ENCODE assay signal across 17 cellular contexts in the genomic region with DNA sequence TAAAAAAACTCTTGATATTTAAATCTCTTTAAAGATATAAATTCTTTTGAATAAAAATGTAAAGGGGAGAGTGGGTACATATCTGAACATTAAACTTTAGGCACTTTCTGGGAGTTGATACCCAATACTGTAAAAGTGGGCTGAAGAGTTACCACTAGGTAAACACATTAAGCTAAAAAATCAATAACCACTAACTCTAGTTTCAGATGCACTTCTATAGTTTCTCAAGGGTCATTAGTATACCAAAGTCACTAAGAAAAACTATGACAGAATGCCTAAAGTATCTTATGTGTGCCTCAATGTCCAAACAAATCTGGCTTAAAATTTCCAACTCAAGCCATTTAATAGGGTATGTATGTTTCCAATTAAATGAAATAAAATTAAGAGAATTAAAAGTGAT. TPM values are rescaled to one million over a fixed set of nuclear protein-coding genes. Genes with fewer than 3 reads are reported as not detected.
DNase-seq lines count a peak whose midpoint lies in the region; ATAC-seq, FAIRE-seq and TF ChIP-seq lines count a peak whose summit lies in the region.
"Had no signal": no experiment of that assay in that cellular context is flagged by ENCODE, and none has a peak within 500 bp of the region (broad histone marks: within the 10 kb centered on the region; RNA-seq: fewer than 3 reads in every experiment).

No MANE protein-coding gene starts in this region.

- H3K9ac ChIP-seq in GM12878 (ENCODE audit: control insufficient read depth, insufficient read depth, low read length), result no peak overlapping the region
- H3K9ac ChIP-seq: BLaER1 treated with 17β-estradiol and CSF1 and Interleukin-3, amounts not matched to agents 10 nM and 100 nM had no signal

- SMC1A ChIA-PET in GM12878 (lab: Charles Lee; ENCODE audit: uncharacterized antibody, unreplicated experiment), result interaction anchor here (4.1 kb wide), 1 partner anchor 13 kb away, joined by 20 read pairs; a partner anchor contains a TSS

- no peak for TF ChIP-seq POLR2A in GM12878 (IDR thresholded peaks at IDR 0.05; ENCODE audit: low read depth, low read length)

- H3K27me3 ChIP-seq in GM12878 (replicated peaks in 1 of 2; ENCODE audit: control insufficient read depth in 2 of 2, insufficient read depth in 2 of 2, low read length in 1 of 2), result no peaks in the 10 kb centered on the region
- no peaks in the 10 kb centered on the region for H3K27me3 ChIP-seq in BE2C
- H3K27me3 ChIP-seq: BLaER1 treated with 17β-estradiol and CSF1 and Interleukin-3, amounts not matched to agents 10 nM and 100 nM had no signal

- intact Hi-C loops in GM12878 (cut with micrococcal nuclease; ENCODE audit: unreplicated experiment), result no loop called here

- no peak overlapping the region for H3K27ac ChIP-seq in GM12878 (ENCODE audit: control insufficient read depth, insufficient read depth)
- H3K27ac ChIP-seq: BLaER1 treated with 17β-estradiol and CSF1 and Interleukin-3, amounts not matched to agents 10 nM and 100 nM had no signal

- POLR2A ChIA-PET in GM12878 (lab: Charles Lee), result no interaction called here

- no peak overlapping the region for H3K4me3 ChIP-seq in GM12878
- no peak overlapping the region for H3K4me3 ChIP-seq in BE2C (ENCODE audit: low read depth, low read length)
- H3K4me3 ChIP-seq: BLaER1 treated with 17β-estradiol and CSF1 and Interleukin-3, amounts not matched to agents 10 nM and 100 nM; GM23338 had no signal

- peaks cover 1 to 3% of the 10 kb centered on the region in 2 experiments; a peak in 2 of 4 replicates for H3K36me3 ChIP-seq in GM12878 (ENCODE audit: control insufficient read depth in 2 of 2, insufficient read depth in 2 of 2, low read length in 1 of 2)
- peaks cover 7% of the 10 kb centered on the region for H3K36me3 ChIP-seq in BE2C

- DNase-seq in NCI-H2107 treated with DMSO at 0.1 percent for 48 hours (lab: John Stamatoyannopoulos, UW; ENCODE audit: unreplicated experiment), result peak; percentile 64
- DNase-seq in GM12878 (ENCODE audit: low read depth, low spot score), result no peak
- DNase-seq in HTR-8/SVneo (ENCODE audit: insufficient read length, low spot score), result no peak
- no peak for DNase-seq in BE2C
- DNase-seq: 8988T; AML-193; CD4-positive, CD25-positive, alpha-beta regulatory T cell; DMS53; GF-D8; H7; KG1 had no signal

- RAD21 ChIA-PET in GM12878 (lab: Charles Lee; ENCODE audit: unreplicated experiment), result no interaction called here

- H3K4me2 ChIP-seq in GM12878 (ENCODE audit: control insufficient read depth, insufficient read depth), result no peak overlapping the region
- H3K4me2 ChIP-seq: BLaER1 treated with 17β-estradiol and CSF1 and Interleukin-3, amounts not matched to agents 10 nM and 100 nM; GM23338 had no signal

- H3K4me1 ChIP-seq in GM12878 (ENCODE audit: control insufficient read depth, insufficient read depth, low read length) (no peaks in the 10 kb centered on the region), BE2C (no peaks in the 10 kb centered on the region)

- CTCF ChIA-PET in GM12878 (lab: Yijun Ruan, JAX), result interaction anchor here (0.6 to 1.4 kb wide), 2 partner anchors 13 to 1869 kb away, joined by 5 read pairs; no protein-coding TSS in a partner anchor

- FAIRE-seq in GM12878 (lab: Jason Lieb, UNC) (peak; percentile 49), HTR-8/SVneo (lab: Jason Lieb, UNC) (no peak)
- FAIRE-seq: GM18507 had no signal

- no peaks in the 10 kb centered on the region for H4K20me1 ChIP-seq in GM12878 (ENCODE audit: control insufficient read depth, insufficient read depth)

- TF ChIP-seq CTCF in GM12878 (IDR thresholded peaks at IDR 0.05 in 2 of 3, conservative IDR thresholded peaks at IDR 0.05 in 1 of 3; ENCODE audit: control insufficient read depth in 2 of 3, extremely low read depth in 1 of 3, insufficient read depth in 1 of 3, low read depth in 3 of 3, low read length in 3 of 3) (no peak), BE2C (IDR thresholded peaks at IDR 0.05; ENCODE audit: low read depth, low read length) (no peak)

- ATAC-seq in GM18498 (IDR thresholded peaks at IDR 0.05; ENCODE audit: unreplicated experiment) (peak; percentile 61), HG03354 (IDR thresholded peaks at IDR 0.05; ENCODE audit: poor library complexity, severe bottlenecking, unreplicated experiment) (peak; percentile 49), GM12878 (no peak), HG02588 (IDR thresholded peaks at IDR 0.05; ENCODE audit: unreplicated experiment) (no peak)
- ATAC-seq: GM23338 had no signal

- no TSS peak for BruUV-seq in GM12878 (replicated peaks; lab: Mats Ljungman, UMichigan)

- no peak overlapping the region for H2AFZ ChIP-seq in GM12878 (ENCODE audit: control insufficient read depth, low read depth, low read length)
- H2AFZ ChIP-seq: GM23338 had no signal

- in situ Hi-C loops in GM12878 (cut with MboI), result no loop called here

- TF ChIP-seq EP300 in GM12878 (IDR thresholded peaks at IDR 0.05; ENCODE audit: borderline replicate concordance in 1 of 2, control insufficient read depth in 1 of 2, low read depth in 2 of 2, low read length in 2 of 2), result no peak

- H3K9me3 ChIP-seq in GM12878 (replicated peaks; ENCODE audit: control insufficient read depth, insufficient read depth, low read length) (no peaks in the 10 kb centered on the region), BE2C (no peaks in the 10 kb centered on the region)

- TF ChIP-seq RAD21 in GM12878 (IDR thresholded peaks at IDR 0.05; ENCODE audit: insufficient read depth, low read depth, low read length), result no peak

- H3K79me2 ChIP-seq in GM12878 (ENCODE audit: control insufficient read depth, insufficient read depth, low read length), result no peaks in the 10 kb centered on the region

TF ChIP-seq in GM12878, 131 proteins besides CTCF, POLR2A, EP300 and RAD21 (continues in another document):
- TF ChIP-seq CHD4 (IDR thresholded peaks at IDR 0.05) (no peak), YY1 (IDR thresholded peaks at IDR 0.05; ENCODE audit: low read depth, low read length) (no peak), ETV6 (conservative IDR thresholded peaks at IDR 0.05 in 1 of 2, IDR thresholded peaks at IDR 0.05 in 1 of 2; ENCODE audit: borderline replicate concordance in 1 of 2, low read depth in 1 of 2) (no peak), ZNF217 (IDR thresholded peaks at IDR 0.05) (no peak), ESRRA (IDR thresholded peaks at IDR 0.05; ENCODE audit: low read length) (no peak)

RNA-seq across cellular contexts. Expression of a gene that starts 13.1 kb away (rescaled TPM):
- total RNA-seq in GM12878 (2013; cell fraction: nucleolus; rRNA removed), result 113 and 119 TPM in 2 replicates
- total RNA-seq in GM12878 (2014; rRNA removed), result 22.3 TPM in 2 replicates
- 58.3 and 61.4 TPM in 2 replicates for total RNA-seq in GM12878 (2014; rRNA removed; fragmentation: Illumina TruSeq; extraction: Trizol)
- total RNA-seq in GM12878 (2021), result 25.5 and 29.4 TPM in 2 replicates
- polyA plus RNA-seq in GM12878 (2011; ENCODE audit: low read depth), result 48.3 TPM
- polyA plus RNA-seq in GM12878 (2011; rRNA removed), result 34.6 and 58.3 TPM in 2 replicates
- polyA plus RNA-seq in GM12878 (2011; cell fraction: cytosol; rRNA removed), result 14.3 and 15.0 TPM in 2 replicates
- polyA plus RNA-seq in GM12878 (2011; cell fraction: nucleus; rRNA removed), result 11.2 and 13.5 TPM in 2 replicates
- 44.4 and 47.5 TPM in 2 replicates for polyA plus RNA-seq in GM12878 (2012)
- 64.8 and 82.1 TPM in 2 replicates for polyA plus RNA-seq in GM12878 (2014; fragmentation: Illumina TruSeq; extraction: Trizol)
- polyA plus RNA-seq in GM12878 (2014; fragmentation: Nextera tagmentation; extraction: Ambion mirVana), result 10 to 100 TPM; 36.6 to 60.8 TPM
- polyA plus RNA-seq in GM12878 (2014; rRNA removed), result 25.6 and 34.5 TPM in 2 replicates
- 10 to 100 TPM; 36.7 to 39.0 TPM for polyA plus RNA-seq in GM12878 (2016; fragmentation: Nextera tagmentation; extraction: Ambion mirVana)
- polyA minus RNA-seq in GM12878 (2011; rRNA and poly(A)+ RNA removed), result 11.7 and 15.1 TPM in 2 replicates
- polyA minus RNA-seq in GM12878 (2011; cell fraction: cytosol; rRNA and poly(A)+ RNA removed), result 6.1 and 8.6 TPM in 2 replicates
- polyA minus RNA-seq in GM12878 (2011; cell fraction: nucleus; rRNA and poly(A)+ RNA removed), result 8.9 and 19.1 TPM in 2 replicates
- 107 TPM for polyA plus RNA-seq in BE2C (2012; ENCODE audit: insufficient read depth, insufficient read length, low read depth)

RNA-seq across cellular contexts. Expression of a gene that starts 18.1 kb away (rescaled TPM):
- 41.6 and 42.7 TPM in 2 replicates for total RNA-seq in GM12878 (2013; cell fraction: nucleolus; rRNA removed)
- total RNA-seq in GM12878 (2014; rRNA removed) (22.9 and 26.4 TPM in 2 replicates), GM12878 (2014; rRNA removed; fragmentation: Illumina TruSeq; extraction: Trizol) (17.7 and 18.9 TPM in 2 replicates), GM12878 (2021) (20.7 and 23.0 TPM in 2 replicates)
- 11.7 TPM for polyA plus RNA-seq in GM12878 (2011; ENCODE audit: low read depth)
- polyA plus RNA-seq in GM12878 (2011; rRNA removed) (28.2 and 41.5 TPM in 2 replicates), GM12878 (2014; fragmentation: Illumina TruSeq; extraction: Trizol) (13.5 and 16.5 TPM in 2 replicates), GM12878 (2014; fragmentation: Nextera tagmentation; extraction: Ambion mirVana) (1 to 10 TPM; 7.3 to 7.8 TPM), GM12878 (2014; rRNA removed) (11.5 and 14.6 TPM in 2 replicates), GM12878 (2016; fragmentation: Nextera tagmentation; extraction: Ambion mirVana) (10 to 100 TPM; 23.5 to 27.5 TPM)
- polyA plus RNA-seq in GM12878 (2011; cell fraction: cytosol; rRNA removed), result 16.9 and 17.4 TPM in 2 replicates
- polyA plus RNA-seq in GM12878 (2011; cell fraction: nucleus; rRNA removed), result 6.2 and 8.4 TPM in 2 replicates
- 13.0 and 16.0 TPM in 2 replicates for polyA plus RNA-seq in GM12878 (2012)
- 21.9 and 22.6 TPM in 2 replicates for polyA minus RNA-seq in GM12878 (2011; rRNA and poly(A)+ RNA removed)
- 10.2 and 12.9 TPM in 2 replicates for polyA minus RNA-seq in GM12878 (2011; cell fraction: cytosol; rRNA and poly(A)+ RNA removed)
- polyA minus RNA-seq in GM12878 (2011; cell fraction: nucleus; rRNA and poly(A)+ RNA removed), result 4.4 and 8.4 TPM in 2 replicates
- 8.1 TPM for polyA plus RNA-seq in BE2C (2012; ENCODE audit: insufficient read depth, insufficient read length, low read depth)

RNA-seq across cellular contexts. Expression of a gene that starts 48.8 kb away (rescaled TPM):
- 1.9 and 3.4 TPM in 2 replicates for total RNA-seq in GM12878 (2013; cell fraction: nucleolus; rRNA removed)
- total RNA-seq in GM12878 (2014; rRNA removed) (1.1 and 2.5 TPM in 2 replicates), GM12878 (2014; rRNA removed; fragmentation: Illumina TruSeq; extraction: Trizol) (0.64 and 0.67 TPM in 2 replicates), GM12878 (2021) (1.9 and 2.5 TPM in 2 replicates)
- 0.52 TPM for polyA plus RNA-seq in GM12878 (2011; ENCODE audit: low read depth)
- polyA plus RNA-seq in GM12878 (2011; rRNA removed) (0.20 and 0.29 TPM in 2 replicates), GM12878 (2014; fragmentation: Illumina TruSeq; extraction: Trizol) (0.48 and 0.57 TPM in 2 replicates), GM12878 (2014; fragmentation: Nextera tagmentation; extraction: Ambion mirVana) (under 1 TPM; 0.14 to 0.18 TPM), GM12878 (2014; rRNA removed) (1.3 and 1.6 TPM in 2 replicates), GM12878 (2016; fragmentation: Nextera tagmentation; extraction: Ambion mirVana) (under 1 TPM; 0.28 to 0.46 TPM)
- 0.25 and 0.43 TPM in 2 replicates for polyA plus RNA-seq in GM12878 (2011; cell fraction: cytosol; rRNA removed)
- 0.45 and 0.51 TPM in 2 replicates for polyA plus RNA-seq in GM12878 (2011; cell fraction: nucleus; rRNA removed)
- polyA plus RNA-seq in GM12878 (2012), result 0.66 and 0.94 TPM in 2 replicates
- 0.57 and 0.66 TPM in 2 replicates for polyA minus RNA-seq in GM12878 (2011; rRNA and poly(A)+ RNA removed)
- polyA minus RNA-seq in GM12878 (2011; cell fraction: cytosol; rRNA and poly(A)+ RNA removed), result 0.10 and 0.40 TPM in 2 replicates
- polyA minus RNA-seq in GM12878 (2011; cell fraction: nucleus; rRNA and poly(A)+ RNA removed), result 0.24 and 0.48 TPM in 2 replicates
- 0.17 TPM for polyA plus RNA-seq in BE2C (2012; ENCODE audit: insufficient read depth, insufficient read length, low read depth)
- total RNA-seq: CD4-positive, CD25-positive, alpha-beta regulatory T cell had no signal
- polyA plus RNA-seq: CD4-positive, CD25-positive, alpha-beta regulatory T cell had no signal

Comparison
In these comparisons a context has a peak if more than half of its experiments do, and no peak if none do; other contexts are left out.
1. ATAC-seq: peak in GM18498 (single experiment) and HG03354 (single experiment); none in GM12878 (single experiment) and HG02588 (single experiment).